In the genomic region with DNA sequence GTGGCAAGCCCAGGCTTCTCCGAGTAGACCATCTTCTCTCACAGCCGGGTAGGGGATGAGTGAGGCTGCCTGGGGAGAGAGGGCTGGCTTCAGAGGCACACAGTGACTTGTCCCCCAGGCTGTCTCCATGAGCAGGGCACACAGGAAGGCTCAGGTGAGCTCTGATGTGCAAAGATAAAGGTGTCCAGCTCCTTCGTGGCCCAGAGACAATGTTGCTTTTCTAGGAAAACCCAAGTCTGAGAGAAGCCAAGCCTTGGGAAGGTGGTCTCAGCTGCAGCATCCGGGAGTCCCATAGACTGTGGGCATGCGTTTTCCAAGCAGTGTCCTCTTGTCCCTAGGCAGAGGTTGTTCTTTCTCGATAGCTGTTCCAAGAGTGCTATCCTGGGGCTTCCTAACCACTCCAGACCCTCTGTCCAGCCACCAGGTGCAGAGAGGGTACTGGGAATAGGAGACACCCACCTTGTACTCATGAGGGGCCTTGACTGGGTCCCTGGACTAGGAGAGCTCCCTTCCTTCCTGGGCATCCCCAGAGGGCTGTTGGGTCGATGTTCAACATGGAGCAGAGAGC, we compare ENCODE assay signal across 18 cellular contexts.
DNase-seq lines count a peak whose midpoint lies in the region; TF ChIP-seq lines count a peak whose summit lies in the region.
"Had no signal": no experiment of that assay in that cellular context is flagged by ENCODE, and none has a peak within 500 bp of the region (broad histone marks: within the 10 kb centered on the region; RNA-seq: fewer than 3 reads in every experiment).

No MANE protein-coding gene starts in this region.

- no peak overlapping the region for H3K56ac ChIP-seq in H9 (ENCODE audit: insufficient read length, low read depth, low read length)

- no peak overlapping the region for H2BK5ac ChIP-seq in H9 (ENCODE audit: insufficient read length, low read length)

- H3K36me3 Mint-ChIP-seq in H9 (ENCODE audit: insufficient read depth in 1 of 3, low read depth in 3 of 3) (no peaks in the 10 kb centered on the region; a peak in 1 of 7 replicates), type B pancreatic cell (no peaks in the 10 kb centered on the region)
- H3K36me3 Mint-ChIP-seq: CD4-positive, alpha-beta memory T cell had no signal

- H3K14ac ChIP-seq in H9 (ENCODE audit: insufficient read depth, low read length): no peak overlapping the region

- H3K9me3 Mint-ChIP-seq in H9 (0 out of 5 replicates have a peak, but pooled peaks cover 0 to 3% of the 10 kb centered on the region in 2 experiments), type B pancreatic cell (no peaks in the 10 kb centered on the region)

- H3K4me2 ChIP-seq in H9 (ENCODE audit: insufficient read depth, insufficient read length, low read length): no peak overlapping the region
- H3K4me2 ChIP-seq: A549 had no signal

- intact Hi-C loops in testis (cut with DNase I; ENCODE audit: low total_unique reads): no loop called here

- H3K4me1 ChIP-seq in H9 (ENCODE audit: insufficient read depth, low read length) (peaks cover 2% of the 10 kb centered on the region; the same call in 1 of the 2 replicates), testis (no peaks in the 10 kb centered on the region)
- H3K4me1 ChIP-seq: A549 had no signal

- no CpG with 5 or more reads among the region's 7 CpGs for WGBS in H9 (ENCODE audit: extremely low coverage, insufficient read length, low lambda C conversion rate)
- WGBS in testis, 2 donors: 51 to 92% methylated on average over 4 to 7 of the region's 7 CpGs

- H3K4me3 ChIP-seq in testis: no peak overlapping the region
- H3K4me3 ChIP-seq: A549 had no signal

- H3K27ac Mint-ChIP-seq in H9 (no peak overlapping the region), type B pancreatic cell (no peak overlapping the region)
- H3K27ac Mint-ChIP-seq: CD4-positive, alpha-beta memory T cell had no signal

- H4K20me1 ChIP-seq in H9 (ENCODE audit: control insufficient read depth, insufficient read depth, insufficient read length): no peaks in the 10 kb centered on the region

- H3K27ac ChIP-seq in H9 (ENCODE audit: insufficient read length, low read depth, low read length) (no peak overlapping the region), testis (no peak overlapping the region)
- H3K27ac ChIP-seq: A549 had no signal

- no peak overlapping the region for H4K5ac ChIP-seq in H9 (ENCODE audit: insufficient read length, low read depth, low read length)

- H3K4me3 Mint-ChIP-seq in H9: no peak overlapping the region
- H3K4me3 Mint-ChIP-seq in type B pancreatic cell: no peak overlapping the region

- H3K79me2 ChIP-seq in H9 (ENCODE audit: insufficient read depth, low read length): no peaks in the 10 kb centered on the region

- no peak overlapping the region for H2BK20ac ChIP-seq in H9 (ENCODE audit: low read depth, low read length, poor library complexity, severe bottlenecking)

- H3K18ac ChIP-seq in H9 (ENCODE audit: insufficient read length, low read depth, low read length): peak overlapping the region; percentile 19

- H3K27me3 Mint-ChIP-seq in H9 (ENCODE audit: low read depth): no peaks in the 10 kb centered on the region; the same call in 1 of the 2 replicates
- peaks cover 20% of the 10 kb centered on the region for H3K27me3 Mint-ChIP-seq in type B pancreatic cell

- H2AK5ac ChIP-seq in H9 (ENCODE audit: insufficient read length, low read length): no peak overlapping the region

- no peak for TF ChIP-seq POLR2A in testis (IDR thresholded peaks at IDR 0.05)

- H4K8ac ChIP-seq in H9 (replicated peaks; ENCODE audit: insufficient read length, low read depth, low read length): no peak overlapping the region

- H2BK12ac ChIP-seq in H9 (ENCODE audit: insufficient read length, low read depth, low read length): no peak overlapping the region

- H3K9me3 ChIP-seq in H9 (ENCODE audit: control insufficient read depth, low read depth, low read length) (no peaks in the 10 kb centered on the region), testis (no peaks in the 10 kb centered on the region)

- H3K27me3 ChIP-seq in H9 (ENCODE audit: insufficient read depth, low read length) (no peaks in the 10 kb centered on the region), testis (no peaks in the 10 kb centered on the region)

- H2BK120ac ChIP-seq in H9 (ENCODE audit: low read depth, low read length, poor library complexity, severe bottlenecking): no peak overlapping the region

- H2AFZ ChIP-seq in H9 (ENCODE audit: low read length): no peak overlapping the region

- no peak overlapping the region for H3K9ac ChIP-seq in H9 (ENCODE audit: extremely low read depth, insufficient read length, low read length)

- H3T11ph ChIP-seq in H9 (ENCODE audit: low read length): no peak overlapping the region

- H4K91ac ChIP-seq in H9 (ENCODE audit: insufficient read length, low read depth, low read length): no peak overlapping the region

- H3K23me2 ChIP-seq in H9 (ENCODE audit: insufficient read length, low read depth, low read length, poor library complexity, severe bottlenecking): no peaks in the 10 kb centered on the region

- no peak overlapping the region for H3K23ac ChIP-seq in H9 (ENCODE audit: insufficient read length, low read depth, low read length)

- H3K4ac ChIP-seq in H9 (ENCODE audit: low read depth, low read length): no peak overlapping the region

- DNase-seq in H9: no peak
- DNase-seq in ecto neural progenitor cell (ENCODE audit: low spot score): peak; percentile 14
- DNase-seq in islet precursor cell: peak; percentile 29
- DNase-seq in type B pancreatic cell (ENCODE audit: extremely low spot score, unreplicated experiment): peak; percentile 36
- DNase-seq in testis: no peak
- DNase-seq in SKM-1 treated with dmso at 0.1 percent for 144 hours (lab: John Stamatoyannopoulos, UW; ENCODE audit: unreplicated experiment): no peak
- no peak for DNase-seq in HuH-7.5 (ENCODE audit: low spot score)
- DNase-seq: 8988T; C1 segment of cervical spinal cord; Calu3; CD4-positive, alpha-beta memory T cell; COR-L47; DMS53; DMS79 treated with DMSO at 0.1 percent for 48 hours; GF-D8; GOT3; H7 had no signal

- no peak for TF ChIP-seq CTCF in H9 (conservative IDR thresholded peaks at IDR 0.05)
- no peak for TF ChIP-seq CTCF in type B pancreatic cell (conservative IDR thresholded peaks at IDR 0.05)
- TF ChIP-seq CTCF in testis (IDR thresholded peaks at IDR 0.05): no peak

- H3K4me1 Mint-ChIP-seq in H9: peaks cover 17 to 19% of the 10 kb centered on the region in 2 experiments
- no peaks in the 10 kb centered on the region for H3K4me1 Mint-ChIP-seq in type B pancreatic cell (ENCODE audit: unreplicated experiment)
- H3K4me1 Mint-ChIP-seq: CD4-positive, alpha-beta memory T cell had no signal

- H2BK15ac ChIP-seq in H9 (ENCODE audit: low read depth, low read length): no peak overlapping the region

- H3K36me3 ChIP-seq in testis (ENCODE audit: low read depth, missing control alignments): no peaks in the 10 kb centered on the region

- no peaks in the 10 kb centered on the region for H3K79me1 ChIP-seq in H9 (ENCODE audit: insufficient read depth, low read depth, low read length, poor library complexity, severe bottlenecking)

Comparison
In these comparisons a context has a peak if more than half of its experiments do, and no peak if none do; other contexts are left out.
1. DNase-seq: peak in ecto neural progenitor cell (single experiment), islet precursor cell (single experiment) and type B pancreatic cell (single experiment); none in H9 (single experiment), testis (single experiment), SKM-1 treated with dmso at 0.1 percent for 144 hours (single experiment) and HuH-7.5 (single experiment).